Comparison of ENCODE assay signal across 27 cellular contexts in the genomic region with DNA sequence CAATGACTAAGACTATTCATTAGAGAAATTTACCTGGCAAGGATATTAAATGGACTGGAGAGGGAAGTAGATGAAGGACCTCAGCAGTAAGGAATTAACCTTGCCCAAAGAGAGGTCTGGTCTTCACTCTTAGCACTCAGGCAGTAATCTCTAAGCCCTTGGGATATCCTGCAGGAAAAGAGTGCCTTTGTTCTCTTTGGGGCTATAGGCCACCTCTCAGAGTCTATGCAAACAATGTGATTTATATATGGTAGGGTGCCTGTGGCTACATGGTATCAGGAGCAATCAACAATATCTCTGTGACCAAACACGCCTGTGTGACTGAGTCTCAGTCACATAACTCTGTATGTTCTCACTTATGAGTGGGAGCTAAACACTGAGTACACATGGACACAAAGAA.
"Had no signal": no experiment of that assay in that cellular context is flagged by ENCODE, and none has a peak within 500 bp of the region (broad histone marks: within the 10 kb centered on the region; RNA-seq: fewer than 3 reads in every experiment).

No MANE protein-coding gene starts in this region.

- DNase-seq: activated CD4-positive, alpha-beta memory T cell treated with anti-CD3 and anti-CD28 coated beads, Interleukin-2, amount 10 ng/mL, durations not matched to agents 7 days and 5 days; activated CD4-positive, alpha-beta T cell treated with anti-CD3 and anti-CD28 coated beads for 36 hours; activated CD4-positive, alpha-beta T cell treated with anti-CD3 and anti-CD28 coated beads, Interleukin-2, amount 10 ng/mL, durations not matched to agents 24 days and 14 days; activated CD4-positive, CD25-positive, alpha-beta regulatory T cell; activated CD4-positive, CD25-positive, alpha-beta regulatory T cell treated with anti-CD3 and anti-CD28 coated beads, Interleukin-2, amount 50 U/mL, for 72 hours; activated CD8-positive, alpha-beta memory T cell treated with anti-CD3 and anti-CD28 coated beads, Interleukin-2, amount 50 U/mL, for 48 hours; activated gamma-delta T cell; activated naive CD4-positive, alpha-beta T cell; activated naive CD4-positive, alpha-beta T cell treated with anti-CD3 and anti-CD28 coated beads, Interleukin-2, amount 10 ng/mL, durations not matched to agents 7 days and 5 days; activated naive CD8-positive, alpha-beta T cell treated with anti-CD3 and anti-CD28 coated beads, Interleukin-2, amount 10 ng/mL, durations not matched to agents 7 days and 5 days; activated T-cell treated with anti-CD3 and anti-CD28 coated beads for 4 hours; activated T-cell treated with anti-CD3 and anti-CD28 coated beads, Interleukin-2, amount 50 U/mL, for 24 hours; activated T-cell treated with anti-CD3 and anti-CD28 coated beads, Interleukin-2, amount 50 U/mL, for 72 hours; central memory CD4-positive, alpha-beta T cell; cerebellar nuclear complex; colonic mucosa; effector CD8-positive, alpha-beta T cell; foreskin keratinocyte; gastrocnemius medialis; glutamatergic neuron; heart left ventricle; T-helper 2 cell had no signal

- H3K4me3 ChIP-seq: ascending aorta, breast epithelium, cardiac muscle cell, colonic mucosa, gastrocnemius medialis, heart left ventricle had no signal

- H3K4me3 Mint-ChIP-seq: activated CD4-positive, alpha-beta memory T cell treated with anti-CD3 and anti-CD28 coated beads, Interleukin-2, amount 10 ng/mL, durations not matched to agents 7 days and 5 days; activated CD4-positive, alpha-beta T cell treated with anti-CD3 and anti-CD28 coated beads for 36 hours; activated CD4-positive, alpha-beta T cell treated with anti-CD3 and anti-CD28 coated beads, Interleukin-2, amount 10 ng/mL, durations not matched to agents 24 days and 14 days; activated naive CD4-positive, alpha-beta T cell treated with anti-CD3 and anti-CD28 coated beads, Interleukin-2, amount 10 ng/mL, durations not matched to agents 7 days and 5 days; activated naive CD8-positive, alpha-beta T cell treated with anti-CD3 and anti-CD28 coated beads, Interleukin-2, amount 10 ng/mL, durations not matched to agents 7 days and 5 days; activated T-cell treated with anti-CD3 and anti-CD28 coated beads, Interleukin-2, amount 50 U/mL, for 24 hours; activated T-cell treated with anti-CD3 and anti-CD28 coated beads, Interleukin-2, amount 50 U/mL, for 72 hours; brain had no signal

- H3K4me1 Mint-ChIP-seq: activated CD4-positive, alpha-beta memory T cell treated with anti-CD3 and anti-CD28 coated beads, Interleukin-2, amount 10 ng/mL, durations not matched to agents 7 days and 5 days; activated naive CD4-positive, alpha-beta T cell treated with anti-CD3 and anti-CD28 coated beads, Interleukin-2, amount 10 ng/mL, durations not matched to agents 7 days and 5 days; activated naive CD8-positive, alpha-beta T cell treated with anti-CD3 and anti-CD28 coated beads, Interleukin-2, amount 10 ng/mL, durations not matched to agents 7 days and 5 days had no signal

- H3K27ac Mint-ChIP-seq: activated CD4-positive, alpha-beta memory T cell treated with anti-CD3 and anti-CD28 coated beads, Interleukin-2, amount 10 ng/mL, durations not matched to agents 7 days and 5 days; activated CD4-positive, alpha-beta T cell treated with anti-CD3 and anti-CD28 coated beads for 36 hours; activated CD4-positive, alpha-beta T cell treated with anti-CD3 and anti-CD28 coated beads, Interleukin-2, amount 10 ng/mL, durations not matched to agents 24 days and 14 days; activated naive CD4-positive, alpha-beta T cell treated with anti-CD3 and anti-CD28 coated beads, Interleukin-2, amount 10 ng/mL, durations not matched to agents 7 days and 5 days; activated naive CD4-positive, alpha-beta T cell treated with anti-CD3 and anti-CD28 coated beads, Interleukin-2, amount 50 U/mL, for 72 hours; activated naive CD8-positive, alpha-beta T cell treated with anti-CD3 and anti-CD28 coated beads, Interleukin-2, amount 10 ng/mL, durations not matched to agents 7 days and 5 days; activated T-cell treated with anti-CD3 and anti-CD28 coated beads, Interleukin-2, amount 50 U/mL, for 24 hours; activated T-cell treated with anti-CD3 and anti-CD28 coated beads, Interleukin-2, amount 50 U/mL, for 72 hours; brain had no signal

- H3K27me3 ChIP-seq: ascending aorta, breast epithelium, cardiac muscle cell, colonic mucosa, foreskin keratinocyte, gastrocnemius medialis had no signal

- H3K9me3 ChIP-seq: ascending aorta, breast epithelium, colonic mucosa, gastrocnemius medialis, heart left ventricle had no signal

- H3K4me1 ChIP-seq: ascending aorta, breast epithelium, colonic mucosa, gastrocnemius medialis, heart left ventricle had no signal

- H3K9me3 Mint-ChIP-seq: activated CD4-positive, alpha-beta memory T cell treated with anti-CD3 and anti-CD28 coated beads, Interleukin-2, amount 10 ng/mL, durations not matched to agents 7 days and 5 days; activated CD4-positive, alpha-beta T cell treated with anti-CD3 and anti-CD28 coated beads, Interleukin-2, amount 10 ng/mL, durations not matched to agents 24 days and 14 days; activated naive CD4-positive, alpha-beta T cell treated with anti-CD3 and anti-CD28 coated beads, Interleukin-2, amount 10 ng/mL, durations not matched to agents 7 days and 5 days; activated naive CD4-positive, alpha-beta T cell treated with anti-CD3 and anti-CD28 coated beads, Interleukin-2, amount 50 U/mL, for 72 hours; activated naive CD8-positive, alpha-beta T cell treated with anti-CD3 and anti-CD28 coated beads, Interleukin-2, amount 10 ng/mL, durations not matched to agents 7 days and 5 days; activated T-cell treated with anti-CD3 and anti-CD28 coated beads, Interleukin-2, amount 50 U/mL, for 24 hours; activated T-cell treated with anti-CD3 and anti-CD28 coated beads, Interleukin-2, amount 50 U/mL, for 72 hours; brain had no signal

- H3K36me3 ChIP-seq: ascending aorta, breast epithelium, cardiac muscle cell, colonic mucosa, gastrocnemius medialis, heart left ventricle had no signal

- H3K36me3 Mint-ChIP-seq: activated naive CD4-positive, alpha-beta T cell treated with anti-CD3 and anti-CD28 coated beads, Interleukin-2, amount 10 ng/mL, durations not matched to agents 7 days and 5 days; activated naive CD4-positive, alpha-beta T cell treated with anti-CD3 and anti-CD28 coated beads, Interleukin-2, amount 50 U/mL, for 72 hours; activated naive CD8-positive, alpha-beta T cell treated with anti-CD3 and anti-CD28 coated beads, Interleukin-2, amount 10 ng/mL, durations not matched to agents 7 days and 5 days; brain had no signal

- H3K27ac ChIP-seq: ascending aorta, breast epithelium, cardiac muscle cell, colonic mucosa, foreskin keratinocyte, gastrocnemius medialis, heart left ventricle had no signal

- H3K27me3 Mint-ChIP-seq: activated CD4-positive, alpha-beta memory T cell treated with anti-CD3 and anti-CD28 coated beads, Interleukin-2, amount 10 ng/mL, durations not matched to agents 7 days and 5 days; activated CD4-positive, alpha-beta T cell treated with anti-CD3 and anti-CD28 coated beads for 36 hours; activated CD4-positive, alpha-beta T cell treated with anti-CD3 and anti-CD28 coated beads, Interleukin-2, amount 10 ng/mL, durations not matched to agents 24 days and 14 days; activated naive CD4-positive, alpha-beta T cell treated with anti-CD3 and anti-CD28 coated beads, Interleukin-2, amount 10 ng/mL, durations not matched to agents 7 days and 5 days; activated T-cell treated with anti-CD3 and anti-CD28 coated beads, Interleukin-2, amount 50 U/mL, for 24 hours; brain had no signal
